In genomic region chr2:219567791-219568361, GRCh38 we compare ENCODE assay signal across 18 cellular contexts. TPM values are rescaled to one million over a fixed set of nuclear protein-coding genes. Genes with fewer than 3 reads are reported as not detected.
DNase-seq lines count a peak whose midpoint lies in the region; FAIRE-seq and TF ChIP-seq lines count a peak whose summit lies in the region.
"Had no signal": no experiment of that assay in that cellular context is flagged by ENCODE, and none has a peak within 500 bp of the region (broad histone marks: within the 10 kb centered on the region; RNA-seq: fewer than 3 reads in every experiment).

No MANE protein-coding gene starts in this region.

- no peak overlapping the region for H2BK12ac ChIP-seq in H9 (ENCODE audit: insufficient read length, low read depth, low read length)
- peak overlapping the region; percentile 99 for H2BK12ac ChIP-seq in H1 (ENCODE audit: low read depth, low read length)

- no CpG with 5 or more reads among the region's 35 CpGs for WGBS in H9 (ENCODE audit: extremely low coverage, insufficient read length, low lambda C conversion rate)
- WGBS in H1 (ENCODE audit: extremely low coverage in 1 of 2, insufficient coverage in 1 of 2, insufficient read length in 1 of 2, insufficient replicate concordance in 2 of 2, low coverage in 1 of 2, low lambda C conversion rate in 2 of 2, missing lambda C conversion rate in 1 of 2), 2 experiments: 94% methylated on average over 35 of the region's 35 CpGs; no CpG with 5 or more reads in 1 of the 2 experiments

- H3K9me3 ChIP-seq in H9 (ENCODE audit: control insufficient read depth, low read depth, low read length) (no peaks in the 10 kb centered on the region), H1 (ENCODE audit: insufficient read depth in 2 of 2, low read depth in 1 of 2, low read length in 1 of 2) (peaks cover 0 to 8% of the 10 kb centered on the region in 2 experiments; a peak in 1 of 4 replicates), OCI-LY7 (ENCODE audit: low read length) (no peaks in the 10 kb centered on the region)
- H3K9me3 ChIP-seq: BE2C, HAP-1 had no signal

- no TSS peak for BruUV-seq in OCI-LY7 (replicated peaks; lab: Mats Ljungman, UMichigan)

- no peaks in the 10 kb centered on the region for H3K79me2 ChIP-seq in H9 (ENCODE audit: insufficient read depth, low read length)
- H3K79me2 ChIP-seq in H1 (ENCODE audit: control insufficient read depth in 1 of 2, insufficient read depth in 2 of 2, low read length in 2 of 2): peaks cover 0 to 11% of the 10 kb centered on the region in 2 experiments; a peak in 2 of 4 replicates
- H3K79me2 ChIP-seq in OCI-LY7 (ENCODE audit: insufficient read depth, low read depth, low read length): no peaks in the 10 kb centered on the region

- H3K4me3 ChIP-seq in H1 (ENCODE audit: extremely low read depth in 1 of 4, insufficient read depth in 2 of 4, low read depth in 3 of 4, low read length in 4 of 4): no peak overlapping the region
- H3K4me3 ChIP-seq in OCI-LY7 (ENCODE audit: low read depth, low read length, poor library complexity, severe bottlenecking): no peak overlapping the region
- H3K4me3 ChIP-seq in dorsolateral prefrontal cortex: no peak overlapping the region
- H3K4me3 ChIP-seq: HAP-1 had no signal

- H3K36me3 ChIP-seq in H1 (ENCODE audit: control insufficient read depth in 2 of 4, insufficient read depth in 4 of 4, low read length in 3 of 4): peaks cover 0 to 51% (median 11%) of the 10 kb centered on the region in 4 experiments; a peak in 6 of 8 replicates
- H3K36me3 ChIP-seq in OCI-LY7 (ENCODE audit: insufficient read depth, low read length): no peaks in the 10 kb centered on the region

- no peak overlapping the region for H3K14ac ChIP-seq in H9 (ENCODE audit: insufficient read depth, low read length)
- no peak overlapping the region for H3K14ac ChIP-seq in H1 (ENCODE audit: insufficient read length)

- no peak overlapping the region for H2BK15ac ChIP-seq in H9 (ENCODE audit: low read depth, low read length)
- H2BK15ac ChIP-seq in H1 (ENCODE audit: low read length): peak overlapping the region; percentile 83; the same call in 1 of the 2 replicates

- intact Hi-C loops in OCI-LY7 (cut with micrococcal nuclease; ENCODE audit: unreplicated experiment) (no loop called here), dorsolateral prefrontal cortex (cut with DNase I) (no loop called here)

- H3K4me2 ChIP-seq in H9 (ENCODE audit: insufficient read depth, insufficient read length, low read length) (no peak overlapping the region), H1 (ENCODE audit: insufficient read depth in 1 of 2, low read depth in 2 of 2, low read length in 2 of 2) (no peak overlapping the region), OCI-LY7 (ENCODE audit: low read length) (no peak overlapping the region)

- H4K20me1 ChIP-seq in H9 (ENCODE audit: control insufficient read depth, insufficient read depth, insufficient read length) (no peaks in the 10 kb centered on the region), H1 (replicated peaks in 1 of 2; ENCODE audit: control insufficient read depth in 1 of 2, insufficient read depth in 2 of 2, low read length in 2 of 2) (no peaks in the 10 kb centered on the region), OCI-LY7 (ENCODE audit: insufficient read depth, low read length) (no peaks in the 10 kb centered on the region)

- H3K79me1 ChIP-seq in H9 (ENCODE audit: insufficient read depth, low read depth, low read length, poor library complexity, severe bottlenecking) (no peaks in the 10 kb centered on the region), H1 (ENCODE audit: low read depth, low read length) (0 out of 2 replicates have a peak, but pooled peaks cover 2% of the 10 kb centered on the region)

- no peak overlapping the region for H4K8ac ChIP-seq in H9 (replicated peaks; ENCODE audit: insufficient read length, low read depth, low read length)
- 0 out of 2 replicates have a peak overlapping the region, but pooled peaks have one; percentile 6 for H4K8ac ChIP-seq in H1 (ENCODE audit: extremely low read depth, insufficient read depth, low read length)

- peak overlapping the region in 1 of 2 experiments; percentile 53; a peak in 1 of 5 replicates for H3K4me3 Mint-ChIP-seq in H9
- peak overlapping the region; percentile 62 for H3K4me3 Mint-ChIP-seq in neural crest cell
- H3K4me3 Mint-ChIP-seq: CD4-positive, alpha-beta memory T cell; HFFc6 had no signal

- no peak overlapping the region for H3K27ac ChIP-seq in H9 (ENCODE audit: insufficient read length, low read depth, low read length)
- H3K27ac ChIP-seq in H1 (ENCODE audit: low read depth, low read length): no peak overlapping the region
- H3K27ac ChIP-seq in OCI-LY7 (ENCODE audit: low read depth, low read length, poor library complexity, severe bottlenecking): no peak overlapping the region
- H3K27ac ChIP-seq in dorsolateral prefrontal cortex: no peak overlapping the region
- H3K27ac ChIP-seq: C4-2B had no signal

- DNase-seq in GM20000 (ENCODE audit: low spot score) (peak; percentile 12), H9 (no peak), H1 (ENCODE audit: low read depth in 1 of 2, low spot score in 2 of 2) (no peak), neural crest cell (ENCODE audit: low read depth, low spot score) (no peak), OCI-LY7 (ENCODE audit: low spot score) (no peak), 8988T (no peak), dorsolateral prefrontal cortex (no peak)
- no peak for DNase-seq in stimulated activated CD4-positive, alpha-beta T cell treated with anti-CD3 and anti-CD28 coated beads, Interleukin-2, amount 100 ng/mL, for 24 hours
- DNase-seq: BE2C; CD4-positive, alpha-beta memory T cell; DMS79; HFFc6; KBM-7 had no signal

- FAIRE-seq in H1 (lab: Jason Lieb, UNC): no peak
- FAIRE-seq: A204.1, GM12891, HTR-8/SVneo had no signal

- H3K27me3 Mint-ChIP-seq in H9 (ENCODE audit: low read depth) (peaks cover 6% of the 10 kb centered on the region), neural crest cell (ENCODE audit: low read depth) (no peaks in the 10 kb centered on the region)

- peaks cover 46 to 63% (median 61%) of the 10 kb centered on the region in 3 experiments for H3K36me3 Mint-ChIP-seq in H9 (ENCODE audit: insufficient read depth in 1 of 3, low read depth in 3 of 3)
- H3K36me3 Mint-ChIP-seq in neural crest cell (ENCODE audit: low read depth): peaks cover 10% of the 10 kb centered on the region
- H3K36me3 Mint-ChIP-seq: CD4-positive, alpha-beta memory T cell had no signal

- H2AFZ ChIP-seq in H9 (ENCODE audit: low read length) (no peak overlapping the region), H1 (ENCODE audit: low read length) (no peak overlapping the region), OCI-LY7 (ENCODE audit: low read length) (no peak overlapping the region)

- TF ChIP-seq CTCF in GM20000 (IDR thresholded peaks at IDR 0.05; ENCODE audit: extremely low read depth, missing control alignments): no peak
- TF ChIP-seq CTCF in H9 (conservative IDR thresholded peaks at IDR 0.05): no peak
- TF ChIP-seq CTCF in H1 (IDR thresholded peaks at IDR 0.05; ENCODE audit: control extremely low read depth in 1 of 3, insufficient read depth in 1 of 3, low read depth in 1 of 3, low read length in 3 of 3): no peak
- no peak for TF ChIP-seq CTCF in neural crest cell (conservative IDR thresholded peaks at IDR 0.05)
- TF ChIP-seq CTCF in OCI-LY7 (conservative IDR thresholded peaks at IDR 0.05; ENCODE audit: low read length): no peak
- no peak for TF ChIP-seq CTCF in dorsolateral prefrontal cortex (IDR thresholded peaks at IDR 0.05 in 54 of 56, conservative IDR thresholded peaks at IDR 0.05 in 2 of 56; ENCODE audit: low read depth in 1 of 56, partially characterized antibody in 56 of 56)

- H2BK20ac ChIP-seq in H9 (ENCODE audit: low read depth, low read length, poor library complexity, severe bottlenecking) (no peak overlapping the region), H1 (ENCODE audit: low read length) (0 out of 2 replicates have a peak overlapping the region, but pooled peaks have one; percentile 72)

- no peak for TF ChIP-seq POLR2A in H1 (IDR thresholded peaks at IDR 0.05; ENCODE audit: control extremely low read depth in 1 of 2, low read depth in 2 of 2, low read length in 2 of 2)

- no peak overlapping the region for H4K91ac ChIP-seq in H9 (ENCODE audit: insufficient read length, low read depth, low read length)
- H4K91ac ChIP-seq in H1 (replicated peaks; ENCODE audit: insufficient read length, low read length): peak overlapping the region; percentile 91

- H3K4ac ChIP-seq in H9 (ENCODE audit: low read depth, low read length): no peak overlapping the region; the same call in 1 of the 2 replicates
- H3K4ac ChIP-seq in H1 (replicated peaks; ENCODE audit: insufficient read length, low read depth, low read length): peak overlapping the region; percentile 65

- no peak overlapping the region for H3K9ac ChIP-seq in H9 (ENCODE audit: extremely low read depth, insufficient read length, low read length)
- H3K9ac ChIP-seq in H1 (replicated peaks in 1 of 4; ENCODE audit: extremely low read depth in 1 of 4, low read depth in 3 of 4, low read length in 3 of 4): no peak overlapping the region

- H2BK5ac ChIP-seq in H9 (ENCODE audit: insufficient read length, low read length) (no peak overlapping the region), H1 (ENCODE audit: low read depth, low read length) (peak overlapping the region; percentile 82; the same call in 1 of the 2 replicates)

- POLR2A ChIA-PET in H1 (lab: Charles Lee; ENCODE audit: partially characterized antibody): interaction anchor here (0.6 to 18.6 kb wide), 8 partner anchors 5 to 122 kb away, joined by 3 to 293 read pairs (median 6); partner anchors contain the start of genes CHPF, INHA, OBSL1 and STK11IP
- POLR2A ChIA-PET in OCI-LY7 (lab: Charles Lee): no interaction called here

- H3K4me1 ChIP-seq in H9 (ENCODE audit: insufficient read depth, low read length): peaks cover 8% of the 10 kb centered on the region; the same call in 1 of the 2 replicates
- H3K4me1 ChIP-seq in H1 (replicated peaks in 1 of 4; ENCODE audit: control insufficient read depth in 3 of 4, insufficient read depth in 4 of 4, low read length in 3 of 4): peaks cover 6 to 50% (median 41%) of the 10 kb centered on the region in 4 experiments
- H3K4me1 ChIP-seq in OCI-LY7 (ENCODE audit: insufficient read depth, low read length, poor library complexity, severe bottlenecking): no peaks in the 10 kb centered on the region

- H3K4me1 Mint-ChIP-seq in H9 (peaks cover 61 to 66% of the 10 kb centered on the region in 2 experiments), neural crest cell (peaks cover 17% of the 10 kb centered on the region)

- H2BK120ac ChIP-seq in H9 (ENCODE audit: low read depth, low read length, poor library complexity, severe bottlenecking) (no peak overlapping the region), H1 (replicated peaks; ENCODE audit: low read depth, low read length) (no peak overlapping the region)

- no peak overlapping the region for H3T11ph ChIP-seq in H9 (ENCODE audit: low read length)

- no peaks in the 10 kb centered on the region for H3K9me2 ChIP-seq in OCI-LY7 (ENCODE audit: insufficient read depth, low read length)

- H3K18ac ChIP-seq in H9 (ENCODE audit: insufficient read length, low read depth, low read length) (no peak overlapping the region), H1 (ENCODE audit: extremely low read depth, low read length) (no peak overlapping the region)

- H2AK5ac ChIP-seq in H9 (ENCODE audit: insufficient read length, low read length) (no peak overlapping the region), H1 (ENCODE audit: low read depth, low read length) (peak overlapping the region; percentile 88; the same call in 1 of the 2 replicates)

- H3K56ac ChIP-seq in H9 (ENCODE audit: insufficient read length, low read depth, low read length) (no peak overlapping the region), H1 (replicated peaks; ENCODE audit: insufficient read length, low read depth, low read length) (no peak overlapping the region)

- CTCF ChIA-PET in H1 (lab: Charles Lee; ENCODE audit: partially characterized antibody) (interaction anchor here (0.9 to 19.7 kb wide), 7 partner anchors 10 to 59 kb away, joined by 3 to 293 read pairs (median 3); partner anchors contain the start of genes CHPF, SLC4A3 and TMEM198), OCI-LY7 (lab: Charles Lee; ENCODE audit: unreplicated experiment) (no interaction called here)

- H3K23ac ChIP-seq in H9 (ENCODE audit: insufficient read length, low read depth, low read length): no peak overlapping the region
- H3K23ac ChIP-seq in H1 (ENCODE audit: insufficient read length): no peak overlapping the region

- no peaks in the 10 kb centered on the region; the same call in 1 of the 2 replicates for H3K27me3 ChIP-seq in H9 (ENCODE audit: insufficient read depth, low read length)
- peaks cover 0 to 2% (median 0%) of the 10 kb centered on the region in 4 experiments; a peak in 1 of 7 replicates for H3K27me3 ChIP-seq in H1 (replicated peaks in 1 of 4; ENCODE audit: control insufficient read depth in 3 of 4, extremely low read depth in 1 of 4, insufficient read depth in 3 of 4, low read length in 3 of 4)
- H3K27me3 ChIP-seq in dorsolateral prefrontal cortex: peaks cover 0 to 23% (median 0%) of the 10 kb centered on the region in 45 donors
- H3K27me3 ChIP-seq: BE2C had no signal

- TF ChIP-seq EP300 in H1 (IDR thresholded peaks at IDR 0.05; ENCODE audit: borderline replicate concordance in 1 of 2, low read depth in 2 of 2, low read length in 2 of 2): no peak

- H4K5ac ChIP-seq in H9 (ENCODE audit: insufficient read length, low read depth, low read length) (no peak overlapping the region), H1 (ENCODE audit: insufficient read length, low read depth, low read length) (no peak overlapping the region)

- no peak for TF ChIP-seq RAD21 in H1 (IDR thresholded peaks at IDR 0.05 in 1 of 2, conservative IDR thresholded peaks at IDR 0.05 in 1 of 2; ENCODE audit: low read depth in 2 of 2, low read length in 2 of 2)

- H3K23me2 ChIP-seq in H9 (ENCODE audit: insufficient read length, low read depth, low read length, poor library complexity, severe bottlenecking) (peaks cover 7% of the 10 kb centered on the region), H1 (ENCODE audit: low read depth, low read length) (peaks cover 8% of the 10 kb centered on the region; the same call in 1 of the 2 replicates)

- H3K9me3 Mint-ChIP-seq in H9: no peaks in the 10 kb centered on the region; a peak in 1 of 5 replicates
- H3K9me3 Mint-ChIP-seq in neural crest cell: no peaks in the 10 kb centered on the region
- H3K9me3 Mint-ChIP-seq: CD4-positive, alpha-beta memory T cell; HFFc6 had no signal

- H3K27ac Mint-ChIP-seq in H9 (peak overlapping the region in 2 of 3 experiments; percentile 34 to 92; a peak in 3 of 7 replicates), neural crest cell (ENCODE audit: unreplicated experiment) (no peak overlapping the region)
- H3K27ac Mint-ChIP-seq: CD4-positive, alpha-beta memory T cell; HFFc6 had no signal

RNA-seq across cellular contexts. Expression of gene OBSL1, which starts 3.5 kb away (rescaled TPM):
- total RNA-seq in H9 (2021) (139 and 140 TPM in 2 replicates), neural crest cell (122 and 123 TPM in 2 replicates), OCI-LY7 (2022) (0.18 TPM in 1 of 2 replicates, not detected in the other), dorsolateral prefrontal cortex (100 to 1,000 TPM in 54 of 120 experiments, 10 to 100 TPM in 66; 54.9 to 144 (median 98.1) TPM)
- total RNA-seq in H1 (2021; fragmentation: NEBNext Ultra II Directional; extraction: Animal tissue kit (Norgen Biotek cat#: 25700)): 127 and 135 TPM in 2 replicates
- polyA plus RNA-seq in H1 (2011; rRNA removed): 116 and 205 TPM in 2 replicates
- 171 TPM for polyA plus RNA-seq in H1 (2011; cell fraction: cytosol; rRNA removed)
- 776 TPM for polyA plus RNA-seq in H1 (2011; cell fraction: nucleus; rRNA removed)
- polyA plus RNA-seq in H1 (2012, experiment 1 of 2): 105 to 168 TPM (median 164 TPM) in 4 replicates
- 108 TPM for polyA plus RNA-seq in H1 (2012, experiment 2 of 2)
- 76.8 TPM for polyA plus RNA-seq in H1 (2013, experiment 1 of 2)
- 67.6 TPM for polyA plus RNA-seq in H1 (2013, experiment 2 of 2)
- polyA minus RNA-seq in H1 (2011; rRNA and poly(A)+ RNA removed): 64.9 and 94.5 TPM in 2 replicates
- 91.4 TPM for polyA minus RNA-seq in H1 (2011; cell fraction: cytosol; rRNA and poly(A)+ RNA removed)
- polyA minus RNA-seq in H1 (2011; cell fraction: nucleus; rRNA and poly(A)+ RNA removed): 160 TPM
- 0.25 TPM in 1 of 2 replicates, not detected in the other for total RNA-seq in OCI-LY7 (2014; rRNA removed; shearing (Covaris generic))
- polyA plus RNA-seq: CD4-positive, alpha-beta memory T cell had no signal

RNA-seq across cellular contexts. Expression of gene INHA, which starts 4.2 kb away (rescaled TPM):
- 0.24 and 0.31 TPM in 2 replicates for total RNA-seq in H9 (2021)
- 0.65 and 0.73 TPM in 2 replicates for total RNA-seq in H1 (2021; fragmentation: NEBNext Ultra II Directional; extraction: Animal tissue kit (Norgen Biotek cat#: 25700))
- 2.7 and 4.3 TPM in 2 replicates for polyA plus RNA-seq in H1 (2011; rRNA removed)
- 3.2 TPM for polyA plus RNA-seq in H1 (2011; cell fraction: cytosol; rRNA removed)
- polyA plus RNA-seq in H1 (2011; cell fraction: nucleus; rRNA removed): 11.1 TPM
- 0.77 to 3.2 TPM (median 2.1 TPM) in 4 replicates for polyA plus RNA-seq in H1 (2012, experiment 1 of 2)
- polyA plus RNA-seq in H1 (2012, experiment 2 of 2): 0.54 TPM
- 0.61 TPM for polyA plus RNA-seq in H1 (2013, experiment 1 of 2)
- polyA plus RNA-seq in H1 (2013, experiment 2 of 2): 0.57 TPM
- 0.22 and 0.41 TPM in 2 replicates for polyA minus RNA-seq in H1 (2011; rRNA and poly(A)+ RNA removed)
- polyA minus RNA-seq in H1 (2011; cell fraction: cytosol; rRNA and poly(A)+ RNA removed): not detected
- polyA minus RNA-seq in H1 (2011; cell fraction: nucleus; rRNA and poly(A)+ RNA removed): 1.1 TPM
- 0.50 TPM in 1 of 2 replicates, not detected in the other for total RNA-seq in neural crest cell
- total RNA-seq in OCI-LY7 (2014; rRNA removed; shearing (Covaris generic)): not detected in 2 replicates
- not detected in 2 replicates for total RNA-seq in OCI-LY7 (2022)
- total RNA-seq in dorsolateral prefrontal cortex: 1 to 10 TPM in 111 of 120 experiments, under 1 TPM in 8, not detected in 1; 0.54 to 6.4 (median 2.5) TPM
- total RNA-seq: CD4-positive, alpha-beta memory T cell had no signal
- polyA plus RNA-seq: CD4-positive, alpha-beta memory T cell had no signal

RNA-seq across cellular contexts. Expression of gene TMEM198, which starts 24.0 kb away (rescaled TPM):
- 7.7 and 8.8 TPM in 2 replicates for total RNA-seq in H9 (2021)
- 10.2 and 11.0 TPM in 2 replicates for total RNA-seq in H1 (2021; fragmentation: NEBNext Ultra II Directional; extraction: Animal tissue kit (Norgen Biotek cat#: 25700))
- 10.4 and 15.4 TPM in 2 replicates for polyA plus RNA-seq in H1 (2011; rRNA removed)
- 10.0 TPM for polyA plus RNA-seq in H1 (2011; cell fraction: cytosol; rRNA removed)
- polyA plus RNA-seq in H1 (2011; cell fraction: nucleus; rRNA removed): 19.0 TPM
- 7.6 to 11.7 TPM (median 9.4 TPM) in 4 replicates for polyA plus RNA-seq in H1 (2012, experiment 1 of 2)
- polyA plus RNA-seq in H1 (2012, experiment 2 of 2): 13.6 TPM
- polyA plus RNA-seq in H1 (2013, experiment 1 of 2): 8.4 TPM
- polyA plus RNA-seq in H1 (2013, experiment 2 of 2): 8.2 TPM
- 4.3 and 6.1 TPM in 2 replicates for polyA minus RNA-seq in H1 (2011; rRNA and poly(A)+ RNA removed)
- polyA minus RNA-seq in H1 (2011; cell fraction: cytosol; rRNA and poly(A)+ RNA removed): 7.5 TPM
- polyA minus RNA-seq in H1 (2011; cell fraction: nucleus; rRNA and poly(A)+ RNA removed): 5.6 TPM
- 15.7 and 16.4 TPM in 2 replicates for total RNA-seq in neural crest cell
- 1.4 and 2.5 TPM in 2 replicates for total RNA-seq in OCI-LY7 (2014; rRNA removed; shearing (Covaris generic))
- 6.1 and 6.6 TPM in 2 replicates for total RNA-seq in OCI-LY7 (2022)
- total RNA-seq in dorsolateral prefrontal cortex: 10 to 100 TPM in 116 of 120 experiments, 1 to 10 TPM in 4; 8.5 to 24.9 (median 16.0) TPM
- polyA plus RNA-seq: CD4-positive, alpha-beta memory T cell had no signal

RNA-seq across cellular contexts. Expression of gene CHPF, which starts 24.3 kb away (rescaled TPM):
- total RNA-seq in H9 (2021): 45.1 and 46.5 TPM in 2 replicates
- total RNA-seq in H1 (2021; fragmentation: NEBNext Ultra II Directional; extraction: Animal tissue kit (Norgen Biotek cat#: 25700)): 62.9 and 68.1 TPM in 2 replicates
- 67.3 and 103 TPM in 2 replicates for polyA plus RNA-seq in H1 (2011; rRNA removed)
- polyA plus RNA-seq in H1 (2011; cell fraction: cytosol; rRNA removed): 61.7 TPM
- 76.8 TPM for polyA plus RNA-seq in H1 (2011; cell fraction: nucleus; rRNA removed)
- polyA plus RNA-seq in H1 (2012, experiment 1 of 2): 33.7 to 59.5 TPM (median 55.7 TPM) in 4 replicates
- 62.7 TPM for polyA plus RNA-seq in H1 (2012, experiment 2 of 2)
- polyA plus RNA-seq in H1 (2013, experiment 1 of 2): 107 TPM
- polyA plus RNA-seq in H1 (2013, experiment 2 of 2): 107 TPM
- 17.3 and 20.9 TPM in 2 replicates for polyA minus RNA-seq in H1 (2011; rRNA and poly(A)+ RNA removed)
- 62.2 TPM for polyA minus RNA-seq in H1 (2011; cell fraction: cytosol; rRNA and poly(A)+ RNA removed)
- 38.8 TPM for polyA minus RNA-seq in H1 (2011; cell fraction: nucleus; rRNA and poly(A)+ RNA removed)
- total RNA-seq in neural crest cell: 27.0 and 30.0 TPM in 2 replicates
- total RNA-seq in OCI-LY7 (2014; rRNA removed; shearing (Covaris generic)): 14.5 and 24.1 TPM in 2 replicates
- 30.5 and 33.0 TPM in 2 replicates for total RNA-seq in OCI-LY7 (2022)
- total RNA-seq in dorsolateral prefrontal cortex: 10 to 100 TPM; 28.8 to 59.4 (median 41.7) TPM

RNA-seq across cellular contexts. Expression of gene STK11IP, which starts 29.8 kb away (rescaled TPM):
- total RNA-seq in H9 (2021) (28.1 and 31.1 TPM in 2 replicates), neural crest cell (31.4 and 32.9 TPM in 2 replicates), OCI-LY7 (2022) (30.7 and 37.6 TPM in 2 replicates), dorsolateral prefrontal cortex (10 to 100 TPM; 24.7 to 91.0 (median 46.3) TPM)
- 24.1 and 29.6 TPM in 2 replicates for total RNA-seq in H1 (2021; fragmentation: NEBNext Ultra II Directional; extraction: Animal tissue kit (Norgen Biotek cat#: 25700))
- 18.5 and 26.5 TPM in 2 replicates for polyA plus RNA-seq in H1 (2011; rRNA removed)
- polyA plus RNA-seq in H1 (2011; cell fraction: cytosol; rRNA removed): 15.8 TPM
- 164 TPM for polyA plus RNA-seq in H1 (2011; cell fraction: nucleus; rRNA removed)
- polyA plus RNA-seq in H1 (2012, experiment 1 of 2): 17.0 to 28.8 TPM (median 24.2 TPM) in 4 replicates
- polyA plus RNA-seq in H1 (2012, experiment 2 of 2): 20.6 TPM
- 15.3 TPM for polyA plus RNA-seq in H1 (2013, experiment 1 of 2)
- 13.6 TPM for polyA plus RNA-seq in H1 (2013, experiment 2 of 2)
- polyA minus RNA-seq in H1 (2011; rRNA and poly(A)+ RNA removed): 24.4 and 24.9 TPM in 2 replicates
- polyA minus RNA-seq in H1 (2011; cell fraction: cytosol; rRNA and poly(A)+ RNA removed): 20.9 TPM
- polyA minus RNA-seq in H1 (2011; cell fraction: nucleus; rRNA and poly(A)+ RNA removed): 35.4 TPM
- total RNA-seq in OCI-LY7 (2014; rRNA removed; shearing (Covaris generic)): 16.5 and 26.5 TPM in 2 replicates

Comparison
In these comparisons a context has a peak if more than half of its experiments do, and no peak if none do; other contexts are left out.
1. RNA of gene OBSL1, which starts 3.5 kb away (total RNA-seq): 139 to 140 TPM in H9, 127 to 135 TPM in H1, 122 to 123 TPM in neural crest cell and 54.9 to 144 TPM in dorsolateral prefrontal cortex; 0.18 to 0.25 TPM in OCI-LY7; every median in the first group is over 10 times any median in the second.